Comparison of ENCODE assay signal across 22 cellular contexts in the genomic region with DNA sequence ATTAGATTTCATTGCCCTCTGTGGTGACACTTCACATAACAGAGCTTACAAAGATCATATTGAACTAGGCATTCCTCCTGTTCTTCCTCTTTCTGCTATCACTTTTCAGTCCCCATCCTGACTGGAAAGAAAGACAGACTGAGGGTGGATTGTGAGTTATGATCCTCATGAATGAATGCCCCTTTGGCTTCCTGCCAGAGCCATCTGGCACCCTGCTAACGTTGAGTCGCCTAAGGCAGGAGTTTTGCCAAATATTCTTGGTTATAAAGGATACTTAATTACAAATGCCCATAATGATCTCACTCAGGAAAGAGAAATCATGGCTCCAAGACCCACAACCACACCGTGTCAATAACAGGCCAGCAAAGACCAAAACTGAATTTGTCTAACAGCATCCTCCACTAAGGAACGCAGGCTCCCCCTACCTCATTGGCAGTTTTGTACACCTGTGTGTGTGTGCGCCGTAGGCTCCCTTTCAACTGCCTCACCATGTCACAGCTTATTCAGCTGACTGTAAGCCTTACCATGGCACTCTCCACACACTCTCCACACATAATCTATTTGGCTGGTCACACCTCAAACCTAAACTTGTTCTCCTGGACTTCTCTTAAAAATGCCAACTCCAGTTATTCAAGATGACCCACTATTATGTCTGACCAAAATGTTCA. TPM values are rescaled to one million over a fixed set of nuclear protein-coding genes. Genes with fewer than 3 reads are reported as not detected.
DNase-seq lines count a peak whose midpoint lies in the region; ATAC-seq and TF ChIP-seq lines count a peak whose summit lies in the region.
"Had no signal": no experiment of that assay in that cellular context is flagged by ENCODE, and none has a peak within 500 bp of the region (broad histone marks: within the 10 kb centered on the region; RNA-seq: fewer than 3 reads in every experiment).

No MANE protein-coding gene starts in this region.

- DNase-seq in COR-L47 (lab: John Stamatoyannopoulos, UW) (peak; percentile 86), NCI-H1092 treated with DMSO at 0.1 percent for 48 hours (lab: John Stamatoyannopoulos, UW) (peak; percentile 21), NCI-H524 treated with DMSO at 0.1 percent for 48 hours (lab: John Stamatoyannopoulos, UW) (peak; percentile 81), endothelial cell (ENCODE audit: low spot score) (no peak), transverse colon (no peak), HuH-7 (ENCODE audit: low spot score) (no peak), sciatic nerve (ENCODE audit: low spot score) (no peak)
- DNase-seq in activated CD4-positive, alpha-beta T cell treated with anti-CD3 and anti-CD28 coated beads, Interleukin-2, amount 50 U/mL, for 1 hour, result no peak
- DNase-seq: activated CD4-positive, alpha-beta T cell treated with anti-CD3 and anti-CD28 coated beads, Interleukin-2, amount 50 U/mL, for 48 hours; activated naive CD4-positive, alpha-beta T cell treated with anti-CD3 and anti-CD28 coated beads, Interleukin-2, amount 50 U/mL, for 16 hours; activated T-cell treated with anti-CD3 and anti-CD28 coated beads for 4 hours; GDM1; HCEC 1CT; KG1; lower lobe of right lung; NK-92 treated with Interleukin-12 subunit alpha and Interleukin-12 subunit beta, amount 100 ng/mL, for 24 hours; occipital lobe; stimulated activated naive CD4-positive, alpha-beta T cell had no signal

- WGBS in transverse colon (ENCODE audit: low coverage in 1 of 2), 2 donors, result 48 to 70% methylated on average over 6 of the region's 6 CpGs

- peaks cover 11% of the 10 kb centered on the region for H3K27me3 Mint-ChIP-seq in endothelial cell (ENCODE audit: unreplicated experiment)

- intact Hi-C loops in transverse colon (cut with DNase I; ENCODE audit: low total_unique reads), result no loop called here
- intact Hi-C loops in sciatic nerve (cut with DNase I), result no loop called here

- no peak for ATAC-seq in sciatic nerve
- ATAC-seq: lower lobe of right lung had no signal

- peak overlapping the region; percentile 36 for H3K27ac Mint-ChIP-seq in endothelial cell (ENCODE audit: unreplicated experiment)

- H3K4me1 Mint-ChIP-seq in endothelial cell (ENCODE audit: unreplicated experiment), result peaks cover 31% of the 10 kb centered on the region

- H3K27me3 ChIP-seq in transverse colon, result no peaks in the 10 kb centered on the region
- H3K27me3 ChIP-seq: hepatocyte, right atrium auricular region, tibial nerve had no signal

- peaks cover 25% of the 10 kb centered on the region for H3K36me3 Mint-ChIP-seq in endothelial cell (ENCODE audit: low read depth, unreplicated experiment)

- no peak for TF ChIP-seq EP300 in transverse colon (IDR thresholded peaks at IDR 0.05; ENCODE audit: low read depth)

- no peak overlapping the region for H3K4me3 ChIP-seq in transverse colon
- H3K4me3 ChIP-seq: hepatocyte, lower lobe of right lung, right atrium auricular region, tibial nerve had no signal

- H3K9me3 Mint-ChIP-seq in endothelial cell (ENCODE audit: unreplicated experiment), result peaks cover 4% of the 10 kb centered on the region

- no peak for TF ChIP-seq POLR2A in transverse colon (IDR thresholded peaks at IDR 0.05)

- in situ Hi-C loops in transverse colon (cut with MboI; ENCODE audit: low pct_ligation_motif_present in 1 of 4, low pct_unique_long_range_greater_than_20kb in 1 of 4, low sequenced_read_pairs in 3 of 4), result no loop called here

- H3K4me1 ChIP-seq in transverse colon, result no peaks in the 10 kb centered on the region
- H3K4me1 ChIP-seq: lower lobe of right lung, right atrium auricular region, tibial nerve had no signal

- H3K9me3 ChIP-seq in transverse colon, result peaks cover under 1 to 9% of the 10 kb centered on the region in 2 donors

- no peak for TF ChIP-seq CTCF in endothelial cell (IDR thresholded peaks at IDR 0.05; ENCODE audit: unreplicated experiment)
- TF ChIP-seq CTCF in transverse colon (IDR thresholded peaks at IDR 0.05), result no peak

- peak overlapping the region; percentile 31 for H3K4me3 Mint-ChIP-seq in endothelial cell (ENCODE audit: unreplicated experiment)

- no peak overlapping the region for H3K27ac ChIP-seq in transverse colon
- H3K27ac ChIP-seq: hepatocyte, lower lobe of right lung, right atrium auricular region, tibial nerve had no signal

- H3K36me3 ChIP-seq in transverse colon, result no peaks in the 10 kb centered on the region
- H3K36me3 ChIP-seq: lower lobe of right lung, right atrium auricular region had no signal

RNA-seq across cellular contexts. Expression of a gene that starts 15.5 kb away (rescaled TPM):
- 31.1 TPM for total RNA-seq in endothelial cell (ENCODE audit: unreplicated experiment)
- 10 to 100 TPM in 3 of 4 donors, 1 to 10 TPM in 1; 5.6 to 60.1 (median 15.3) TPM for total RNA-seq in transverse colon
- 17.7 TPM for total RNA-seq in sciatic nerve

RNA-seq across cellular contexts. Expression of a gene that starts 20.3 kb away (rescaled TPM):
- total RNA-seq in endothelial cell (ENCODE audit: unreplicated experiment) (0.74 TPM), transverse colon (not detected), sciatic nerve (not detected)
- total RNA-seq: hepatocyte, occipital lobe, RPMI7951, tibial nerve had no signal

RNA-seq across cellular contexts. Expression of a gene that starts 33.3 kb away (rescaled TPM):
- total RNA-seq in endothelial cell (ENCODE audit: unreplicated experiment) (11.6 TPM), transverse colon (10 to 100 TPM in 1 of 4 donors, 1 to 10 TPM in 3; 3.0 to 10.8 (median 7.4) TPM), sciatic nerve (8.0 TPM)

RNA-seq across cellular contexts. Expression of a gene that starts 34.4 kb away (rescaled TPM):
- total RNA-seq in endothelial cell (ENCODE audit: unreplicated experiment) (37.5 TPM), transverse colon (10 to 100 TPM in 3 of 4 donors, 1 to 10 TPM in 1; 1.6 to 16.8 (median 13.8) TPM), sciatic nerve (16.5 TPM)

RNA-seq across cellular contexts. Expression of a gene that starts 48.8 kb away (rescaled TPM):
- total RNA-seq in endothelial cell (ENCODE audit: unreplicated experiment) (7.2 TPM), transverse colon (1 to 10 TPM in 2 of 4 donors, not detected in 2; 2.4 to 4.4 TPM), sciatic nerve (3.2 TPM)

Comparison
In these comparisons a context has a peak if more than half of its experiments do, and no peak if none do; other contexts are left out.
1. DNase-seq: peak in COR-L47 (single experiment), NCI-H1092 treated with DMSO at 0.1 percent for 48 hours (single experiment) and NCI-H524 treated with DMSO at 0.1 percent for 48 hours (single experiment); none in endothelial cell (single experiment), activated CD4-positive, alpha-beta T cell treated with anti-CD3 and anti-CD28 coated beads, Interleukin-2, amount 50 U/mL, for 1 hour (single experiment), transverse colon (single experiment), HuH-7 (single experiment) and sciatic nerve (single experiment).